In genomic region chr7:45387837-45388236, GRCh38 we compare ENCODE assay signal across 28 cellular contexts.
"Had no signal": no experiment of that assay in that cellular context is flagged by ENCODE, and none has a peak within 500 bp of the region (broad histone marks: within the 10 kb centered on the region; RNA-seq: fewer than 3 reads in every experiment).

No MANE protein-coding gene starts in this region.

- DNase-seq: activated CD4-positive, alpha-beta memory T cell treated with anti-CD3 and anti-CD28 coated beads for 36 hours; activated CD4-positive, alpha-beta T cell treated with anti-CD3 and anti-CD28 coated beads, Interleukin-2, amount 10 ng/mL, durations not matched to agents 7 days and 5 days; activated CD4-positive, CD25-positive, alpha-beta regulatory T cell treated with anti-CD3 and anti-CD28 coated beads, Interleukin-2, amount 50 U/mL, for 72 hours; activated CD8-positive, alpha-beta memory T cell treated with anti-CD3 and anti-CD28 coated beads for 24 hours; activated effector memory CD4-positive, alpha-beta T cell treated with anti-CD3 and anti-CD28 coated beads, Interleukin-2, amount 50 U/mL, for 16 hours; activated naive CD4-positive, alpha-beta T cell treated with Interleukin-2 at 50 U/mL for 16 hours; activated naive CD8-positive, alpha-beta T cell treated with anti-CD3 and anti-CD28 coated beads, Interleukin-2, amount 50 U/mL, for 24 hours; activated T-cell treated with anti-CD3 and anti-CD28 coated beads, Interleukin-2, amount 50 U/mL, for 4 hours; amniotic stem cell; body of pancreas; KG1; MV-4-11; NCI-H1092 treated with DMSO at 0.1 percent for 48 hours; NCI-H1417 treated with DMSO at 0.1 percent for 48 hours; NCI-H1694; NCI-H2029; NCI-H2107; NCI-H2171 treated with DMSO at 0.1 percent for 48 hours; NCI-H226; NCI-H526; NCI-H82; NK-92 treated with Interleukin-12 subunit alpha and Interleukin-12 subunit beta, amount 100 ng/mL, for 24 hours; OCI-M1; SHP77 treated with DMSO at 0.1 percent for 48 hours had no signal

- ATAC-seq: activated naive CD4-positive, alpha-beta T cell treated with anti-CD3 and anti-CD28 coated beads, Interleukin-2, amount 50 U/mL, for 72 hours; activated naive CD8-positive, alpha-beta T cell treated with anti-CD3 and anti-CD28 coated beads, Interleukin-2, amount 50 U/mL, for 24 hours; activated T-cell treated with anti-CD3 and anti-CD28 coated beads, Interleukin-2, amount 50 U/mL, for 4 hours; body of pancreas; WTC11 had no signal

- H3K4me1 Mint-ChIP-seq: activated CD4-positive, alpha-beta T cell treated with anti-CD3 and anti-CD28 coated beads, Interleukin-2, amount 10 ng/mL, durations not matched to agents 7 days and 5 days; activated naive CD8-positive, alpha-beta T cell treated with anti-CD3 and anti-CD28 coated beads, Interleukin-2, amount 50 U/mL, for 24 hours; WTC11 had no signal

- H3K27me3 Mint-ChIP-seq: activated CD4-positive, alpha-beta T cell treated with anti-CD3 and anti-CD28 coated beads, Interleukin-2, amount 10 ng/mL, durations not matched to agents 7 days and 5 days had no signal

- H3K27ac ChIP-seq: ascending aorta, body of pancreas had no signal

- H3K36me3 ChIP-seq: ascending aorta had no signal

- H3K27me3 ChIP-seq: ascending aorta, body of pancreas had no signal

- H3K27ac Mint-ChIP-seq: activated CD4-positive, alpha-beta memory T cell treated with anti-CD3 and anti-CD28 coated beads for 36 hours; activated CD4-positive, alpha-beta T cell treated with anti-CD3 and anti-CD28 coated beads, Interleukin-2, amount 10 ng/mL, durations not matched to agents 7 days and 5 days; activated naive CD4-positive, alpha-beta T cell treated with anti-CD3 and anti-CD28 coated beads, Interleukin-2, amount 50 U/mL, for 72 hours; activated naive CD8-positive, alpha-beta T cell treated with anti-CD3 and anti-CD28 coated beads, Interleukin-2, amount 50 U/mL, for 24 hours; T-helper 1 cell treated with Interleukin-12 subunit alpha and Interleukin-12 subunit beta and Interleukin-4 antibody, amounts not matched to agents 30 μg/mL and 1 μg/mL, for 36 hours; WTC11 had no signal

- H3K4me1 ChIP-seq: ascending aorta, body of pancreas had no signal

- H3K4me3 Mint-ChIP-seq: activated CD4-positive, alpha-beta memory T cell treated with anti-CD3 and anti-CD28 coated beads for 36 hours; activated CD4-positive, alpha-beta T cell treated with anti-CD3 and anti-CD28 coated beads, Interleukin-2, amount 10 ng/mL, durations not matched to agents 7 days and 5 days; activated naive CD8-positive, alpha-beta T cell treated with anti-CD3 and anti-CD28 coated beads, Interleukin-2, amount 50 U/mL, for 24 hours; activated T-cell treated with anti-CD3 and anti-CD28 coated beads, Interleukin-2, amount 50 U/mL, for 4 hours; T-helper 1 cell treated with Interleukin-12 subunit alpha and Interleukin-12 subunit beta and Interleukin-4 antibody, amounts not matched to agents 30 μg/mL and 1 μg/mL, for 36 hours; WTC11 had no signal

- H3K9me3 Mint-ChIP-seq: activated CD4-positive, alpha-beta memory T cell treated with anti-CD3 and anti-CD28 coated beads for 36 hours; activated naive CD4-positive, alpha-beta T cell treated with anti-CD3 and anti-CD28 coated beads, Interleukin-2, amount 50 U/mL, for 72 hours; activated naive CD8-positive, alpha-beta T cell treated with anti-CD3 and anti-CD28 coated beads, Interleukin-2, amount 50 U/mL, for 24 hours; activated T-cell treated with anti-CD3 and anti-CD28 coated beads, Interleukin-2, amount 50 U/mL, for 4 hours; T-helper 1 cell treated with Interleukin-12 subunit alpha and Interleukin-12 subunit beta and Interleukin-4 antibody, amounts not matched to agents 30 μg/mL and 1 μg/mL, for 36 hours had no signal

- H3K9me3 ChIP-seq: ascending aorta, body of pancreas had no signal

- H3K4me3 ChIP-seq: ascending aorta, body of pancreas had no signal

- H3K36me3 Mint-ChIP-seq: activated CD4-positive, alpha-beta memory T cell treated with anti-CD3 and anti-CD28 coated beads for 36 hours; activated naive CD4-positive, alpha-beta T cell treated with anti-CD3 and anti-CD28 coated beads, Interleukin-2, amount 50 U/mL, for 72 hours had no signal
